In the genomic region with DNA sequence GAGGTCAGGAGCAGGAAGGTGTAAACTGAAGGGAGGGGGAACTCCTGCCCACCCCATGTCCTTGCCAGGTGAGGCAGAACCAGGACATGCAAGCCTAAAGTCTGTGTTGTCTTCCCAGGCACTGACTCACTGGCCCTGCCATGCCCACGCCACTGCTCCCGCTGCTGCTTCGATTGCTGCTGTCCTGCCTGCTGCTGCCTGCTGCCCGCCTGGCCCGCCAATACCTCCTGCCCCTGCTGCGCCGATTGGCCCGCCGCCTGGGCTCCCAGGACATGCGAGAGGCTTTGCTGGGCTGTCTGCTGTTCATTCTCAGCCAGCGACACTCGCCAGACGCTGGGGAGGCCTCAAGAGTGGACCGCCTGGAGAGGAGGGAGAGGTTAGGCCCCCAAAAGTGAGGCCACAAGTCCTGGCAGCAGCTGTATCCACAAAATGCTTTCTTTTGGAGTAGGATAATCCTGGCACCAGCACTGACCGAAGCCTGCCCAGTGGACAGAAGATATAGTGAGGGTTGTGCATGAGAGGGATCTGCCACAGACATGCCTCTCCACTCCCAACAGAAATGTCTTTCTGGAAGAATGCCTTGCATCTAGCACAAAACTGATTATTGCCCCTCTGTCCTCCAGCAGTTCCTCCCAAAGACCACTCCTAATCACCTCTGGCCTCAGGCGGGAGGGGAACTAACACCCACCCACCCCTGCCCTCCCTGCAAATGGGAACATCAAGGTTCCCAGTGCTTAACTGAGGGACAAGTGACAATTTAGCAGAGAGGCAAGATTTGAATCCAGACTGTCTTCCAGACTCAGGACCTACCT, we compare ENCODE assay signal across 13 cellular contexts. TPM values are rescaled to one million over a fixed set of nuclear protein-coding genes. Genes with fewer than 3 reads are reported as not detected.
A peak's percentile ranks its signal among the peaks of the same experiment; 100 is the strongest.
DNase-seq lines count a peak whose midpoint lies in the region; ATAC-seq and TF ChIP-seq lines count a peak whose summit lies in the region.
"Had no signal": no experiment of that assay in that cellular context is flagged by ENCODE, and none has a peak within 500 bp of the region (broad histone marks: within the 10 kb centered on the region; RNA-seq: fewer than 3 reads in every experiment).

No MANE protein-coding gene starts in this region.

- no peak for ATAC-seq in HG03139 (IDR thresholded peaks at IDR 0.05; ENCODE audit: unreplicated experiment)
- ATAC-seq: stimulated activated naive CD8-positive, alpha-beta T cell treated with anti-CD3 and anti-CD28 coated beads, Interleukin-15, Interleukin-2, amounts not matched to agents 100 U/mL and 50 U/mL, for 24 hours had no signal

- TF ChIP-seq CTCF in Calu3 (IDR thresholded peaks at IDR 0.05; ENCODE audit: unreplicated experiment) = no peak

- no peaks in the 10 kb centered on the region for H3K36me3 ChIP-seq in trophoblast cell (ENCODE audit: control insufficient read depth in 1 of 2, insufficient read depth in 2 of 2, low read length in 2 of 2)

- H4K8ac ChIP-seq in trophoblast cell (ENCODE audit: low read depth, low read length) = peak overlapping the region; percentile 11

- H3K27me3 Mint-ChIP-seq in Calu3 (ENCODE audit: unreplicated experiment) = no peaks in the 10 kb centered on the region

- H3K9ac ChIP-seq in trophoblast cell (ENCODE audit: low read length) = no peak overlapping the region

- CTCF ChIA-PET in Calu3 (lab: Charles Lee) = no interaction called here

- no peak overlapping the region for H2BK5ac ChIP-seq in trophoblast cell (ENCODE audit: low read depth, low read length, poor library complexity)

- H2AFZ ChIP-seq in trophoblast cell (ENCODE audit: insufficient read depth, low read length, poor library complexity) = peak overlapping the region; percentile 27

- no peaks in the 10 kb centered on the region for H3K9me3 Mint-ChIP-seq in Calu3 (ENCODE audit: low read depth, unreplicated experiment)
- H3K9me3 Mint-ChIP-seq: naive B cell had no signal

- whole genome bisulfite sequencing in trophoblast cell (ENCODE audit: extremely low coverage, insufficient coverage, insufficient read length) = no CpG with 5 or more reads among the region's 16 CpGs

- no peak overlapping the region for H4K12ac ChIP-seq in trophoblast cell (ENCODE audit: low read depth, low read length)

- peak overlapping the region; percentile 27 for H2BK120ac ChIP-seq in trophoblast cell (ENCODE audit: insufficient read depth, low read length, poor library complexity)

- H4K91ac ChIP-seq in trophoblast cell (ENCODE audit: low read depth, low read length) = peak overlapping the region; percentile 81

- peaks cover 35 to 39% of the 10 kb centered on the region in 2 experiments for H3K4me1 ChIP-seq in trophoblast cell (ENCODE audit: control insufficient read depth in 1 of 2, insufficient read depth in 2 of 2, low read length in 2 of 2)

- H3K4me3 Mint-ChIP-seq in Calu3 (ENCODE audit: low read depth, unreplicated experiment) = no peak overlapping the region

- H3K4ac ChIP-seq in trophoblast cell (ENCODE audit: low read depth, low read length) = no peak overlapping the region

- H3K27ac Mint-ChIP-seq in Calu3 (ENCODE audit: unreplicated experiment) = no peak overlapping the region

- H3K23ac ChIP-seq in trophoblast cell (ENCODE audit: low read length) = no peak overlapping the region

- peak; percentile 26 for DNase-seq in Calu3
- DNase-seq in RPMI8226 = peak; percentile 71
- DNase-seq in cardiac septum (ENCODE audit: low spot score) = peak; percentile 78
- DNase-seq in trophoblast cell = no peak
- no peak for DNase-seq in GM19240 (ENCODE audit: insufficient read length, low spot score)
- DNase-seq in NCI-H2081 treated with DMSO at 0.1 percent for 48 hours (lab: John Stamatoyannopoulos, UW) = no peak
- DNase-seq in A172 (ENCODE audit: low spot score) = no peak
- DNase-seq: DMS79; naive B cell; NCI-H1417 treated with DMSO at 0.1 percent for 48 hours; stimulated activated naive CD8-positive, alpha-beta T cell treated with anti-CD3 and anti-CD28 coated beads, Interleukin-15, Interleukin-2, amounts not matched to agents 100 U/mL and 50 U/mL, for 24 hours had no signal

- H3K27me3 ChIP-seq in trophoblast cell (ENCODE audit: insufficient read depth, low read length) = no peaks in the 10 kb centered on the region

- BruUV-seq in Calu3 (replicated peaks; lab: Mats Ljungman, UMichigan) = no TSS peak

- H3K79me2 ChIP-seq in trophoblast cell (ENCODE audit: control insufficient read depth, insufficient read depth, low read length, poor library complexity) = peaks cover 2% of the 10 kb centered on the region

- peak overlapping the region; percentile 66 for H2BK12ac ChIP-seq in trophoblast cell (ENCODE audit: low read length)

- peaks cover 23% of the 10 kb centered on the region for H3K79me1 ChIP-seq in trophoblast cell (ENCODE audit: low read length)

- H3K27ac ChIP-seq in trophoblast cell (ENCODE audit: low read depth, low read length) = no peak overlapping the region

- H3K9me3 ChIP-seq in trophoblast cell (ENCODE audit: insufficient read depth, low read depth, low read length) = no peaks in the 10 kb centered on the region

- H2AK5ac ChIP-seq in trophoblast cell (ENCODE audit: low read length) = peak overlapping the region; percentile 49

- peak overlapping the region; percentile 33 for H3K18ac ChIP-seq in trophoblast cell (ENCODE audit: low read length)

- intact Hi-C loops in Calu3 (cut with micrococcal nuclease; ENCODE audit: unreplicated experiment) = loop anchor here (5.0 kb wide), 1 partner anchor 45 kb away; no protein-coding TSS in a partner anchor
- intact Hi-C loops in cardiac septum (cut with DNase I) = no loop called here

- H3K36me3 Mint-ChIP-seq in Calu3 (ENCODE audit: insufficient read depth, unreplicated experiment) = peaks cover 21% of the 10 kb centered on the region
- H3K36me3 Mint-ChIP-seq: naive B cell had no signal

- H3K4me3 ChIP-seq in trophoblast cell (ENCODE audit: low read depth, low read length) = no peak overlapping the region

- peaks cover 43% of the 10 kb centered on the region for H3K4me1 Mint-ChIP-seq in Calu3 (ENCODE audit: low read depth, unreplicated experiment)

- H3K14ac ChIP-seq in trophoblast cell (ENCODE audit: low read length) = peak overlapping the region; percentile 22

- H3K4me2 ChIP-seq in trophoblast cell (ENCODE audit: low read length) = no peak overlapping the region

RNA-seq across cellular contexts. Expression of gene MYMX, which starts 0.8 kb away (rescaled TPM):
- total RNA-seq in Calu3 (2022) (not detected in 2 replicates), cardiac septum (0.30 TPM)
- 0.37 and 0.41 TPM in 2 replicates for polyA plus RNA-seq in trophoblast cell (2013)
- not detected in 2 replicates for total RNA-seq in A172 (2014; rRNA removed; shearing (Covaris generic))
- total RNA-seq: chondrocyte had no signal

RNA-seq across cellular contexts. Expression of gene SLC29A1, which starts 5.9 kb away (rescaled TPM):
- 90.1 and 92.8 TPM in 2 replicates for total RNA-seq in Calu3 (2022)
- 105 TPM for total RNA-seq in cardiac septum
- polyA plus RNA-seq in trophoblast cell (2013) = 99.2 and 101 TPM in 2 replicates
- 24.7 and 26.2 TPM in 2 replicates for total RNA-seq in A172 (2014; rRNA removed; shearing (Covaris generic))

RNA-seq across cellular contexts. Expression of gene HSP90AB1, which starts 29.4 kb away (rescaled TPM):
- 2,072 and 2,073 TPM in 2 replicates for total RNA-seq in Calu3 (2022)
- 873 TPM for total RNA-seq in cardiac septum
- polyA plus RNA-seq in trophoblast cell (2013) = 916 and 940 TPM in 2 replicates
- 2,477 and 2,544 TPM in 2 replicates for total RNA-seq in A172 (2014; rRNA removed; shearing (Covaris generic))

RNA-seq across cellular contexts. Expression of gene SLC35B2, which starts 39.8 kb away (rescaled TPM):
- 129 and 143 TPM in 2 replicates for total RNA-seq in Calu3 (2022)
- total RNA-seq in cardiac septum = 23.2 TPM
- 48.9 and 52.5 TPM in 2 replicates for polyA plus RNA-seq in trophoblast cell (2013)
- total RNA-seq in A172 (2014; rRNA removed; shearing (Covaris generic)) = 112 and 137 TPM in 2 replicates

RNA-seq across cellular contexts. Expression of gene NFKBIE, which starts 47.8 kb away (rescaled TPM):
- total RNA-seq in Calu3 (2022) (32.7 and 37.8 TPM in 2 replicates), cardiac septum (4.7 TPM)
- 8.6 and 10.1 TPM in 2 replicates for polyA plus RNA-seq in trophoblast cell (2013)
- 22.4 and 33.4 TPM in 2 replicates for total RNA-seq in A172 (2014; rRNA removed; shearing (Covaris generic))

Comparison
In these comparisons a context has a peak if more than half of its experiments do, and no peak if none do; other contexts are left out.
1. DNase-seq: peak in Calu3 (single experiment), RPMI8226 (single experiment) and cardiac septum (single experiment); none in trophoblast cell (0 of 2), GM19240 (single experiment), NCI-H2081 treated with DMSO at 0.1 percent for 48 hours (single experiment) and A172 (single experiment).